8 cellular contexts compared by ENCODE assay signal in the genomic region with DNA sequence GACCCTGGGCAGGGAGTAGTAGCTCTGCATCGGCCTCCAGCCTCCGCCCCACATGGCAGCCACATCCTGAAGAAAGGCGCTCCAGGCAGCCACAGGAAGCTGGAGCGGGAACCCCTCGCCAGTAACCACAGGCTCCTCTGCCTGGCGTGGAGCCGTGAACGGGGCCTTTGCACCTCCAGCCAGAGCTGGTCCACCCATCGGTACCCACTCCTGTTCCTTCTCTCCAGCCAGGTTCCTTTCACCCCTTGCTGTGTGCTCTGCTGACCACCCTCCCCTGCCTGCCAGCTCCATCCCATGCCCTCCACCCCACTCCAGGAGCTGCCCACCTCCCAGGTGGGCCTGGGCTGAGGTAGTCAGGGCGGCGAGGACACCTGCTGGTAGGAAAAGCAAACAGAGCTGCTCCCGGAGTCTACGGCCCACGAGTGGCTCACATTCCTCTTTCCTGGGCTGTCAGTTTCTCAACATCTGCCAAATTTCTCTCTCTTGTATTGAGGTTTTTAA. TPM values are rescaled to one million over a fixed set of nuclear protein-coding genes. Genes with fewer than 3 reads are reported as not detected.
A peak's percentile ranks its signal among the peaks of the same experiment; 100 is the strongest.
DNase-seq lines count a peak whose midpoint lies in the region; ATAC-seq, FAIRE-seq and TF ChIP-seq lines count a peak whose summit lies in the region.

No MANE protein-coding gene starts in this region.

- peak; percentile 37 for FAIRE-seq in endothelial cell of umbilical vein (lab: Jason Lieb, UNC)

- intact Hi-C loops in endothelial cell of umbilical vein (cut with micrococcal nuclease) (no loop called here), natural killer cell (cut with micrococcal nuclease) (no loop called here)

- H3K36me3 ChIP-seq in endothelial cell of umbilical vein (ENCODE audit: control insufficient read depth in 2 of 2, extremely low read depth in 1 of 2, insufficient read depth in 2 of 2, low read length in 2 of 2): no peaks in the 10 kb centered on the region

- H3K9ac ChIP-seq in endothelial cell of umbilical vein (replicated peaks; ENCODE audit: extremely low read depth, insufficient read depth, low read length): no peak overlapping the region

- peak; percentile 24 for DNase-seq in stimulated activated CD4-positive, alpha-beta T cell treated with anti-CD3 and anti-CD28 coated beads, Interleukin-2, amount 100 ng/mL, for 24 hours
- no peak for DNase-seq in stimulated activated CD4-positive, alpha-beta T cell treated with anti-CD3 and anti-CD28 coated beads, Interleukin-2, amount 100 ng/mL, for 48 hours
- peak; percentile 37 for DNase-seq in SK-N-DZ (ENCODE audit: low spot score)
- no peak for DNase-seq in endothelial cell of umbilical vein (ENCODE audit: low read depth, low spot score)
- peak in 30 of 56 donors; percentile 9 to 59 (median 32) for DNase-seq in nucleus accumbens (lab: John Stamatoyannopoulos, UW)
- no peak for DNase-seq in natural killer cell

- H3K4me3 ChIP-seq in endothelial cell of umbilical vein (replicated peaks in 1 of 3; ENCODE audit: insufficient read depth in 1 of 3, low read depth in 1 of 3, low read length in 3 of 3): no peak overlapping the region

- no peak overlapping the region for H3K4me3 Mint-ChIP-seq in natural killer cell

- no peaks in the 10 kb centered on the region for H3K27me3 ChIP-seq in endothelial cell of umbilical vein (ENCODE audit: control insufficient read depth in 2 of 2, insufficient read depth in 2 of 2, low read length in 2 of 2)

- no peaks in the 10 kb centered on the region for H3K36me3 Mint-ChIP-seq in natural killer cell

- no peak for TF ChIP-seq POLR2A in endothelial cell of umbilical vein (IDR thresholded peaks at IDR 0.05; ENCODE audit: low read depth, low read length)

- BruUV-seq in endothelial cell of umbilical vein (replicated peaks; lab: Mats Ljungman, UMichigan): no TSS peak

- H3K4me1 Mint-ChIP-seq in natural killer cell: peaks cover 37 to 38% of the 10 kb centered on the region in 2 donors

- dilution Hi-C loops in endothelial cell of umbilical vein (cut with MboI; ENCODE audit: extremely low pct_ligation_motif_present, low sequenced_read_pairs): loop anchor here (25.0 kb wide), 1 partner anchor 267 kb away; no protein-coding TSS in a partner anchor

- CTCF ChIA-PET in endothelial cell of umbilical vein (lab: Charles Lee): interaction anchor here (0.6 to 12.4 kb wide), 42 partner anchors 9 to 401 kb away, joined by 3 to 617 read pairs (median 4); partner anchors contain the start of genes ERG28 and TTLL5

- POLR2A ChIA-PET in endothelial cell of umbilical vein (lab: Charles Lee): no interaction called here

- no peak overlapping the region for H3K4me2 ChIP-seq in endothelial cell of umbilical vein (ENCODE audit: insufficient read depth, low read length)

- no peak overlapping the region for H2AFZ ChIP-seq in endothelial cell of umbilical vein (ENCODE audit: low read depth, low read length)

- H3K9me3 Mint-ChIP-seq in natural killer cell: no peaks in the 10 kb centered on the region

- H3K27me3 Mint-ChIP-seq in natural killer cell (ENCODE audit: low read depth in 2 of 2): no peaks in the 10 kb centered on the region

- no peaks in the 10 kb centered on the region for H4K20me1 ChIP-seq in endothelial cell of umbilical vein (replicated peaks; ENCODE audit: control insufficient read depth, extremely low read depth, insufficient read depth, low read length)

- peak overlapping the region in 1 of 2 donors; percentile 78 for H3K27ac Mint-ChIP-seq in natural killer cell

- TF ChIP-seq CTCF in endothelial cell of umbilical vein (IDR thresholded peaks at IDR 0.05; ENCODE audit: extremely low read depth in 1 of 2, insufficient read depth in 1 of 2, low read depth in 1 of 2, low read length in 2 of 2): peak; percentile 51 to 69
- no peak for TF ChIP-seq CTCF in natural killer cell (IDR thresholded peaks at IDR 0.05)

- H3K27ac ChIP-seq in endothelial cell of umbilical vein (ENCODE audit: insufficient read depth, low read depth, low read length): no peak overlapping the region

- H3K4me1 ChIP-seq in endothelial cell of umbilical vein (ENCODE audit: control insufficient read depth, extremely low read depth, insufficient read depth, low read length): peaks cover 13% of the 10 kb centered on the region

- H3K9me1 ChIP-seq in endothelial cell of umbilical vein (replicated peaks; ENCODE audit: control insufficient read depth, extremely low read depth, insufficient read depth, low read length): no peaks in the 10 kb centered on the region

- ATAC-seq in HG02852 (IDR thresholded peaks at IDR 0.05; ENCODE audit: unreplicated experiment) (no peak), HG03442 (IDR thresholded peaks at IDR 0.05; ENCODE audit: unreplicated experiment) (no peak), natural killer cell (no peak)

- no peaks in the 10 kb centered on the region for H3K9me3 ChIP-seq in endothelial cell of umbilical vein (replicated peaks; ENCODE audit: control insufficient read depth, insufficient read depth, low read length)

- H3K79me2 ChIP-seq in endothelial cell of umbilical vein (ENCODE audit: control insufficient read depth, insufficient read depth, low read length): no peaks in the 10 kb centered on the region

TF ChIP-seq in endothelial cell of umbilical vein, 7 proteins besides CTCF, POLR2A, EP300 and RAD21:
- TF ChIP-seq GATA2 (IDR thresholded peaks at IDR 0.05; ENCODE audit: insufficient read depth, insufficient read length, low read depth, low read length): no peak
- no peak for TF ChIP-seq JUN (IDR thresholded peaks at IDR 0.05; ENCODE audit: borderline replicate concordance, insufficient read depth, insufficient read length, low read depth)
- no peak for TF ChIP-seq MYC (IDR thresholded peaks at IDR 0.05; ENCODE audit: low read depth, low read length)
- no peak for TF ChIP-seq EZH2 (IDR thresholded peaks at IDR 0.05; ENCODE audit: borderline replicate concordance, low read depth, low read length, severe bottlenecking)
- TF ChIP-seq POLR2AphosphoS5 (IDR thresholded peaks at IDR 0.05; ENCODE audit: insufficient read depth, low read depth, low read length): no peak
- no peak for TF ChIP-seq MAX (IDR thresholded peaks at IDR 0.05; ENCODE audit: insufficient read depth, insufficient read length)
- TF ChIP-seq FOS (IDR thresholded peaks at IDR 0.05; ENCODE audit: borderline replicate concordance, insufficient read depth, low read length): no peak

RNA-seq across cellular contexts. Expression of gene TGFB3, which starts 2.7 kb away (rescaled TPM):
- 5.5 and 5.8 TPM in 2 replicates for polyA plus RNA-seq in SK-N-DZ (2014; cell fraction: cytosol; rRNA removed)
- 7.7 and 9.4 TPM in 2 replicates for polyA plus RNA-seq in SK-N-DZ (2014; cell fraction: nucleus; rRNA removed)
- 5.4 and 6.0 TPM in 2 replicates for total RNA-seq in endothelial cell of umbilical vein
- polyA plus RNA-seq in endothelial cell of umbilical vein: 5.3 and 6.9 TPM in 2 replicates
- polyA plus RNA-seq in endothelial cell of umbilical vein (2011; cell fraction: cytosol; rRNA removed): 4.1 and 4.4 TPM in 2 replicates
- 16.8 and 17.4 TPM in 2 replicates for polyA plus RNA-seq in endothelial cell of umbilical vein (2011; cell fraction: nucleus; rRNA removed)
- polyA plus RNA-seq in endothelial cell of umbilical vein (2012): 2.8 and 3.7 TPM in 2 replicates
- polyA minus RNA-seq in endothelial cell of umbilical vein: 6.9 and 9.3 TPM in 2 replicates
- polyA minus RNA-seq in endothelial cell of umbilical vein (2011; cell fraction: cytosol; rRNA and poly(A)+ RNA removed): 3.7 TPM
- 6.1 and 8.4 TPM in 2 replicates for polyA minus RNA-seq in endothelial cell of umbilical vein (2011; cell fraction: nucleus; rRNA and poly(A)+ RNA removed)
- 10 to 100 TPM; 10.6 to 12.8 (median 12.3) TPM for total RNA-seq in natural killer cell

RNA-seq across cellular contexts. Expression of gene IFT43, which starts 6.4 kb away (rescaled TPM):
- polyA plus RNA-seq in SK-N-DZ (2014; cell fraction: cytosol; rRNA removed): 38.0 and 64.5 TPM in 2 replicates
- 68.1 and 79.6 TPM in 2 replicates for polyA plus RNA-seq in SK-N-DZ (2014; cell fraction: nucleus; rRNA removed)
- total RNA-seq in endothelial cell of umbilical vein: 22.3 and 26.2 TPM in 2 replicates
- polyA plus RNA-seq in endothelial cell of umbilical vein: 36.9 and 39.0 TPM in 2 replicates
- 47.3 and 48.8 TPM in 2 replicates for polyA plus RNA-seq in endothelial cell of umbilical vein (2011; cell fraction: cytosol; rRNA removed)
- polyA plus RNA-seq in endothelial cell of umbilical vein (2011; cell fraction: nucleus; rRNA removed): 43.4 and 48.9 TPM in 2 replicates
- polyA plus RNA-seq in endothelial cell of umbilical vein (2012): 29.3 and 33.4 TPM in 2 replicates
- 23.5 and 27.5 TPM in 2 replicates for polyA minus RNA-seq in endothelial cell of umbilical vein
- polyA minus RNA-seq in endothelial cell of umbilical vein (2011; cell fraction: cytosol; rRNA and poly(A)+ RNA removed): 5.0 TPM
- polyA minus RNA-seq in endothelial cell of umbilical vein (2011; cell fraction: nucleus; rRNA and poly(A)+ RNA removed): 34.2 and 36.6 TPM in 2 replicates
- total RNA-seq in natural killer cell: 10 to 100 TPM; 19.0 to 20.8 (median 20.7) TPM

Comparison
In these comparisons a context has a peak if more than half of its experiments do, and no peak if none do; other contexts are left out.
1. DNase-seq: peak in stimulated activated CD4-positive, alpha-beta T cell treated with anti-CD3 and anti-CD28 coated beads, Interleukin-2, amount 100 ng/mL, for 24 hours (2 of 2), SK-N-DZ (single experiment) and nucleus accumbens (30 of 56); none in stimulated activated CD4-positive, alpha-beta T cell treated with anti-CD3 and anti-CD28 coated beads, Interleukin-2, amount 100 ng/mL, for 48 hours (0 of 2), endothelial cell of umbilical vein (single experiment) and natural killer cell (single experiment).